8 cellular contexts compared by ENCODE assay signal in genomic region chr17:39150795-39151679, GRCh38. TPM values are rescaled to one million over a fixed set of nuclear protein-coding genes. Genes with fewer than 3 reads are reported as not detected.
A peak's percentile ranks its signal among the peaks of the same experiment; 100 is the strongest.
DNase-seq lines count a peak whose midpoint lies in the region; ATAC-seq and TF ChIP-seq lines count a peak whose summit lies in the region.

TSS of gene PLXDC1 (minus strand) at chr17:39151637. CDS start at chr17:39151437, 200 bp downstream.

- H3K9me3 Mint-ChIP-seq in chondrocyte (ENCODE audit: low read depth) = no peaks in the 10 kb centered on the region

- ATAC-seq in GM21528 (IDR thresholded peaks at IDR 0.05; ENCODE audit: low FRiP score, unreplicated experiment) = no peak

- intact Hi-C loops in vagina (cut with DNase I) = loop anchor here (5.0 kb wide), 2 partner anchors 79 to 279 kb away; partner anchors contain the start of gene LASP1

- H3K36me3 Mint-ChIP-seq in chondrocyte (ENCODE audit: low read depth) = no peaks in the 10 kb centered on the region

- H3K4me3 Mint-ChIP-seq in chondrocyte (ENCODE audit: unreplicated experiment) = peak within 1 kb of the TSS; percentile 96

- TF ChIP-seq POLR2A in vagina (IDR thresholded peaks at IDR 0.05) = no peak

- H3K27ac ChIP-seq in vagina = peak within 1 kb of the TSS; percentile 100

- peak; percentile 33 for DNase-seq in stimulated activated CD4-positive, alpha-beta T cell treated with anti-CD3 and anti-CD28 coated beads, Interleukin-15, amount 100 ng/mL, for 24 hours
- no peak for DNase-seq in stimulated activated CD4-positive, alpha-beta T cell treated with anti-CD3 and anti-CD28 coated beads, Interleukin-1b, Interleukin-23, amount 100 ng/mL, for 48 hours
- no peak for DNase-seq in chondrocyte (ENCODE audit: low spot score)
- DNase-seq in mucosa of gallbladder (ENCODE audit: low spot score) = no peak
- no peak for DNase-seq in vagina (ENCODE audit: extremely low spot score in 2 of 2)
- DNase-seq in NCI-H2029 treated with DMSO at 0.1 percent for 48 hours (lab: John Stamatoyannopoulos, UW) = no peak
- no peak for DNase-seq in activated CD4-positive, alpha-beta T cell treated with anti-CD3 and anti-CD28 coated beads for 1 hour

- H3K36me3 ChIP-seq in vagina = no peaks in the 10 kb centered on the region

- H3K27me3 ChIP-seq in vagina = no peaks in the 10 kb centered on the region

- H3K9me3 ChIP-seq in vagina = no peaks in the 10 kb centered on the region

- peaks cover 38% of the 10 kb centered on the region for H3K4me1 Mint-ChIP-seq in chondrocyte (ENCODE audit: low read depth)

- peak within 1 kb of the TSS; percentile 75 to 88 for H3K4me3 ChIP-seq in vagina

- peaks cover 21% of the 10 kb centered on the region for H3K4me1 ChIP-seq in vagina

- peak within 1 kb of the TSS; percentile 93 for H3K27ac Mint-ChIP-seq in chondrocyte (ENCODE audit: unreplicated experiment)

- no peaks in the 10 kb centered on the region for H3K27me3 Mint-ChIP-seq in chondrocyte (ENCODE audit: low read depth)

- TF ChIP-seq CTCF in chondrocyte (IDR thresholded peaks at IDR 0.05) = no peak
- TF ChIP-seq CTCF in vagina (IDR thresholded peaks at IDR 0.05) = no peak

RNA-seq across cellular contexts. Expression of gene PLXDC1, which starts in this region (rescaled TPM):
- total RNA-seq in chondrocyte = 11.1 to 40.5 TPM (median 37.4 TPM) in 3 replicates
- 21.2 TPM for total RNA-seq in mucosa of gallbladder
- total RNA-seq in vagina = 6.6 TPM
